Comparison of ENCODE assay signal across 1 cellular context in genomic region chr3:137642831-137643230, GRCh38.
TF ChIP-seq lines count a peak whose summit lies in the region.

No MANE protein-coding gene starts in this region.

TF ChIP-seq in GM23338, 12 proteins besides CTCF, POLR2A, EP300 and RAD21 (continued from another document):
- TF ChIP-seq ETS1 (IDR thresholded peaks at IDR 0.05) (no peak), EZH2 (IDR thresholded peaks at IDR 0.05; ENCODE audit: low read depth, unreplicated experiment) (no peak), CREB1 (CRISPR knock-in tag; IDR thresholded peaks at IDR 0.05; ENCODE audit: low read depth) (no peak), STAT1 (IDR thresholded peaks at IDR 0.05; ENCODE audit: unreplicated experiment) (no peak)
